13 cellular contexts compared by ENCODE assay signal in genomic region chr4:139367421-139368090, GRCh38.
DNase-seq lines count a peak whose midpoint lies in the region; ATAC-seq and TF ChIP-seq lines count a peak whose summit lies in the region.
"Had no signal": no experiment of that assay in that cellular context is flagged by ENCODE, and none has a peak within 500 bp of the region (broad histone marks: within the 10 kb centered on the region; RNA-seq: fewer than 3 reads in every experiment).

No MANE protein-coding gene starts in this region.

- peak overlapping the region; percentile 39 for H3K27ac ChIP-seq in cardiac muscle cell
- H3K27ac ChIP-seq: thyroid gland had no signal

- H3K27ac Mint-ChIP-seq in activated T-helper 2 cell treated with anti-CD3 and anti-CD28 coated beads, Interferon-gamma antibody, Interleukin-2, Interleukin-4, amounts not matched to agents 10 μg/mL and 5 μg/mL and 100 μg/mL, durations not matched to agents 14 hours and 24 hours and 36 hours: peak overlapping the region; percentile 21
- no peak overlapping the region for H3K27ac Mint-ChIP-seq in glutamatergic neuron (ENCODE audit: unreplicated experiment)
- H3K27ac Mint-ChIP-seq: GM23338 had no signal

- DNase-seq in cardiac muscle cell (ENCODE audit: low read depth in 1 of 2, low spot score in 1 of 2): peak in 1 of 2 donors; percentile 44
- DNase-seq in cardiac septum (ENCODE audit: low spot score): no peak
- DNase-seq in activated T-helper 2 cell treated with anti-CD3 and anti-CD28 coated beads, Interferon-gamma antibody, Interleukin-2, Interleukin-4, amounts not matched to agents 10 μg/mL and 5 μg/mL and 100 μg/mL, durations not matched to agents 14 hours and 24 hours and 36 hours (ENCODE audit: low spot score): no peak
- peak; percentile 75 for DNase-seq in iris pigment epithelial cell (ENCODE audit: low read depth)
- no peak for DNase-seq in NCI-H2196 (lab: John Stamatoyannopoulos, UW; ENCODE audit: unreplicated experiment)
- DNase-seq in glutamatergic neuron: no peak
- DNase-seq: C1 segment of cervical spinal cord, NCI-H2029 treated with DMSO at 0.1 percent for 48 hours, pancreas, thyroid gland had no signal

- H3K36me3 ChIP-seq in cardiac muscle cell: peaks cover 22% of the 10 kb centered on the region
- H3K36me3 ChIP-seq: pancreas had no signal

- no peaks in the 10 kb centered on the region for H3K9me3 Mint-ChIP-seq in activated T-helper 2 cell treated with anti-CD3 and anti-CD28 coated beads, Interferon-gamma antibody, Interleukin-2, Interleukin-4, amounts not matched to agents 10 μg/mL and 5 μg/mL and 100 μg/mL, durations not matched to agents 14 hours and 24 hours and 36 hours
- H3K9me3 Mint-ChIP-seq in glutamatergic neuron (ENCODE audit: unreplicated experiment): no peaks in the 10 kb centered on the region
- H3K9me3 Mint-ChIP-seq: GM23338 had no signal

- H3K27me3 ChIP-seq in cardiac muscle cell: no peaks in the 10 kb centered on the region
- H3K27me3 ChIP-seq: pancreas, thyroid gland had no signal

- H3K4me1 ChIP-seq in cardiac muscle cell (ENCODE audit: low read depth): no peaks in the 10 kb centered on the region

- H3K4me1 Mint-ChIP-seq in activated T-helper 2 cell treated with anti-CD3 and anti-CD28 coated beads, Interferon-gamma antibody, Interleukin-2, Interleukin-4, amounts not matched to agents 10 μg/mL and 5 μg/mL and 100 μg/mL, durations not matched to agents 14 hours and 24 hours and 36 hours (ENCODE audit: low read depth): peaks cover 1% of the 10 kb centered on the region
- no peaks in the 10 kb centered on the region for H3K4me1 Mint-ChIP-seq in glutamatergic neuron (ENCODE audit: low read depth, unreplicated experiment)

- ATAC-seq in GM19397 (IDR thresholded peaks at IDR 0.05; ENCODE audit: unreplicated experiment): no peak
- ATAC-seq in HG02610 (IDR thresholded peaks at IDR 0.05; ENCODE audit: unreplicated experiment): no peak
- ATAC-seq: GM23338 had no signal

- no peak for TF ChIP-seq CTCF in cardiac muscle cell (IDR thresholded peaks at IDR 0.05; ENCODE audit: low read depth, low read length)
- no peak for TF ChIP-seq CTCF in glutamatergic neuron (IDR thresholded peaks at IDR 0.05; ENCODE audit: partially characterized antibody, unreplicated experiment)

- intact Hi-C loops in cardiac septum (cut with DNase I): no loop called here
- intact Hi-C loops in activated T-helper 2 cell treated with anti-CD3 and anti-CD28 coated beads, Interferon-gamma antibody, Interleukin-2, Interleukin-4, amounts not matched to agents 10 μg/mL and 5 μg/mL and 100 μg/mL, durations not matched to agents 14 hours and 24 hours and 36 hours (cut with micrococcal nuclease): no loop called here

- H3K27me3 Mint-ChIP-seq in activated T-helper 2 cell treated with anti-CD3 and anti-CD28 coated beads, Interferon-gamma antibody, Interleukin-2, Interleukin-4, amounts not matched to agents 10 μg/mL and 5 μg/mL and 100 μg/mL, durations not matched to agents 14 hours and 24 hours and 36 hours (ENCODE audit: low read depth): no peaks in the 10 kb centered on the region
- no peaks in the 10 kb centered on the region for H3K27me3 Mint-ChIP-seq in glutamatergic neuron (ENCODE audit: unreplicated experiment)

- H3K36me3 Mint-ChIP-seq in activated T-helper 2 cell treated with anti-CD3 and anti-CD28 coated beads, Interferon-gamma antibody, Interleukin-2, Interleukin-4, amounts not matched to agents 10 μg/mL and 5 μg/mL and 100 μg/mL, durations not matched to agents 14 hours and 24 hours and 36 hours (ENCODE audit: low read depth): peaks cover 78% of the 10 kb centered on the region
- H3K36me3 Mint-ChIP-seq in glutamatergic neuron (ENCODE audit: unreplicated experiment): no peaks in the 10 kb centered on the region

- no peak overlapping the region for H3K4me3 Mint-ChIP-seq in activated T-helper 2 cell treated with anti-CD3 and anti-CD28 coated beads, Interferon-gamma antibody, Interleukin-2, Interleukin-4, amounts not matched to agents 10 μg/mL and 5 μg/mL and 100 μg/mL, durations not matched to agents 14 hours and 24 hours and 36 hours (ENCODE audit: low read depth)
- H3K4me3 Mint-ChIP-seq in glutamatergic neuron (ENCODE audit: unreplicated experiment): no peak overlapping the region
- H3K4me3 Mint-ChIP-seq: GM23338 had no signal

- H3K4me3 ChIP-seq in cardiac muscle cell: no peak overlapping the region
- H3K4me3 ChIP-seq: GM23338, pancreas, thyroid gland had no signal

- no peaks in the 10 kb centered on the region for H3K9me3 ChIP-seq in cardiac muscle cell (ENCODE audit: low read depth)
- H3K9me3 ChIP-seq: pancreas, thyroid gland had no signal
